11 cellular contexts compared by ENCODE assay signal in the genomic region with DNA sequence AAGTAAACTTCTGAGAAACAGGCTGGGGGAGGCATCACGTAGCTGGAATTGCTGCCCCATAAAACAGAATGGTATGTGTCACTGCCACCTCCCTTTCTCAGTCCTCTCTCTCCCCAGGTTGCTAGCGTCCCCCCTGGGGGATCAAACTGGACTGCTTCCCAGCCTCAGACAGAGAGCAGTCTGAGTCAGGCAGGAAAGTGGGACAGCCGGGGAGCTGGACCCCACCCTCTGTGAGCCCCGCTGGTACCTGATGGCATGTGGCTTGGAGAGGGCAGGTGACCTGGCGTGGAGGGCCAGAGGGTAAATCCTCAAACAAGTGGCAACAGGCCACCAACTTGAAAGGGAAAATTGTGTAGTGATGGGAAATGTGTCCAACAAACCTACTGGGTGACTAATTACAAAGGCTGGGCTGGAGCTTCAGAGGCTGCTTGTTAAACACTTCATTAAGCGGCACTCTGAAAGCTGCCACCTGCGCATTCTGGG. TPM values are rescaled to one million over a fixed set of nuclear protein-coding genes. Genes with fewer than 3 reads are reported as not detected.
DNase-seq lines count a peak whose midpoint lies in the region; ATAC-seq, FAIRE-seq and TF ChIP-seq lines count a peak whose summit lies in the region.
"Had no signal": no experiment of that assay in that cellular context is flagged by ENCODE, and none has a peak within 500 bp of the region (broad histone marks: within the 10 kb centered on the region; RNA-seq: fewer than 3 reads in every experiment).

No MANE protein-coding gene starts in this region.

- peaks cover 17% of the 10 kb centered on the region for H3K79me2 ChIP-seq in keratinocyte (ENCODE audit: control insufficient read depth, insufficient read depth, low read length)

- peaks cover 64% of the 10 kb centered on the region for H3K4me1 ChIP-seq in keratinocyte (ENCODE audit: control insufficient read depth, extremely low read depth, insufficient read depth, low read length)
- peaks cover 4 to 36% (median 17%) of the 10 kb centered on the region in 4 donors for H3K4me1 ChIP-seq in transverse colon

- no peak for DNase-seq in activated T-cell treated with anti-CD3 and anti-CD28 coated beads, Interleukin-2, amount 50 U/mL, for 24 hours
- no peak for DNase-seq in activated T-cell treated with anti-CD3 and anti-CD28 coated beads, Interleukin-2, amount 50 U/mL, for 48 hours
- DNase-seq in T1000 (lab: John Stamatoyannopoulos, UW) (peak; percentile 63), keratinocyte (ENCODE audit: low read depth, low spot score) (no peak), transverse colon (no peak), islet precursor cell (no peak), NCI-H2107 (lab: John Stamatoyannopoulos, UW) (no peak)
- no peak for DNase-seq in activated CD8-positive, alpha-beta memory T cell treated with anti-CD3 and anti-CD28 coated beads, Interleukin-2, amount 10 ng/mL, durations not matched to agents 7 days and 5 days
- DNase-seq: cerebellar nuclear complex, NCI-H524 treated with DMSO at 0.1 percent for 48 hours had no signal

- H3K36me3 Mint-ChIP-seq in activated T-cell treated with anti-CD3 and anti-CD28 coated beads, Interleukin-2, amount 50 U/mL, for 24 hours (ENCODE audit: low read depth): peaks cover 17% of the 10 kb centered on the region
- no peaks in the 10 kb centered on the region for H3K36me3 Mint-ChIP-seq in activated CD8-positive, alpha-beta memory T cell treated with anti-CD3 and anti-CD28 coated beads, Interleukin-2, amount 10 ng/mL, durations not matched to agents 7 days and 5 days

- H3K36me3 ChIP-seq in keratinocyte (ENCODE audit: control insufficient read depth in 2 of 2, extremely low read depth in 1 of 2, insufficient read depth in 2 of 2, low read length in 2 of 2) (peaks cover 1 to 5% of the 10 kb centered on the region in 2 experiments), transverse colon (no peaks in the 10 kb centered on the region)

- in situ Hi-C loops in transverse colon (cut with MboI; ENCODE audit: low pct_ligation_motif_present in 1 of 4, low pct_unique_long_range_greater_than_20kb in 1 of 4, low sequenced_read_pairs in 3 of 4): loop anchor here in 1 of 4 donors (5.0 kb wide), 1 partner anchor 50 kb away; no protein-coding TSS in a partner anchor

- peaks cover 30% of the 10 kb centered on the region for H3K4me1 Mint-ChIP-seq in activated T-cell treated with anti-CD3 and anti-CD28 coated beads, Interleukin-2, amount 50 U/mL, for 24 hours (ENCODE audit: low read depth)
- peaks cover 29% of the 10 kb centered on the region for H3K4me1 Mint-ChIP-seq in activated CD8-positive, alpha-beta memory T cell treated with anti-CD3 and anti-CD28 coated beads, Interleukin-2, amount 10 ng/mL, durations not matched to agents 7 days and 5 days

- H4K20me1 ChIP-seq in keratinocyte (ENCODE audit: control insufficient read depth, extremely low read depth, insufficient read depth, low read length): peaks cover 4% of the 10 kb centered on the region

- no peaks in the 10 kb centered on the region for H3K9me3 Mint-ChIP-seq in activated T-cell treated with anti-CD3 and anti-CD28 coated beads, Interleukin-2, amount 50 U/mL, for 24 hours
- H3K9me3 Mint-ChIP-seq in activated CD8-positive, alpha-beta memory T cell treated with anti-CD3 and anti-CD28 coated beads, Interleukin-2, amount 10 ng/mL, durations not matched to agents 7 days and 5 days (ENCODE audit: low read depth): no peaks in the 10 kb centered on the region

- H2AFZ ChIP-seq in keratinocyte (ENCODE audit: control insufficient read depth, low read length): no peak overlapping the region

- peak overlapping the region; percentile 99 for H3K9ac ChIP-seq in keratinocyte (ENCODE audit: control insufficient read depth, extremely low read depth, insufficient read depth, low read length)

- H3K27ac Mint-ChIP-seq in activated T-cell treated with anti-CD3 and anti-CD28 coated beads, Interleukin-2, amount 50 U/mL, for 24 hours: peak overlapping the region; percentile 53
- no peak overlapping the region for H3K27ac Mint-ChIP-seq in activated CD8-positive, alpha-beta memory T cell treated with anti-CD3 and anti-CD28 coated beads, Interleukin-2, amount 10 ng/mL, durations not matched to agents 7 days and 5 days

- CTCF ChIA-PET in activated CD8-positive, alpha-beta memory T cell treated with anti-CD3 and anti-CD28 coated beads, Interleukin-2, amount 10 ng/mL, durations not matched to agents 7 days and 5 days (lab: Charles Lee): interaction anchor here (0.6 to 1.2 kb wide), 6 partner anchors 9 to 216 kb away, joined by 3 to 5 read pairs (median 4); no protein-coding TSS in a partner anchor

- intact Hi-C loops in transverse colon (cut with DNase I; ENCODE audit: low total_unique reads): loop anchor here (10.0 kb wide), 1 partner anchor 137 kb away; no protein-coding TSS in a partner anchor

- H3K4me2 ChIP-seq in keratinocyte (ENCODE audit: control insufficient read depth, extremely low read depth, insufficient read depth, low read depth, low read length): peak overlapping the region; percentile 99

- H3K4me3 Mint-ChIP-seq in activated T-cell treated with anti-CD3 and anti-CD28 coated beads, Interleukin-2, amount 50 U/mL, for 24 hours: no peak overlapping the region
- H3K4me3 Mint-ChIP-seq in activated CD8-positive, alpha-beta memory T cell treated with anti-CD3 and anti-CD28 coated beads, Interleukin-2, amount 10 ng/mL, durations not matched to agents 7 days and 5 days: no peak overlapping the region

- H3K27ac ChIP-seq in keratinocyte (ENCODE audit: control insufficient read depth, insufficient read depth, low read length) (peak overlapping the region; percentile 100), transverse colon (peak overlapping the region; percentile 51 to 98 (median 63))

- peak; percentile 80 for FAIRE-seq in keratinocyte (lab: Jason Lieb, UNC)

- TF ChIP-seq CTCF in keratinocyte (optimal IDR thresholded peaks at IDR 0.05 in 1 of 3, IDR thresholded peaks at IDR 0.05 in 1 of 3, conservative IDR thresholded peaks at IDR 0.05 in 1 of 3; ENCODE audit: extremely low read depth in 1 of 3, insufficient read depth in 2 of 3, low read length in 3 of 3): no peak
- no peak for TF ChIP-seq CTCF in transverse colon (IDR thresholded peaks at IDR 0.05)

- H3K4me3 ChIP-seq in keratinocyte (ENCODE audit: control insufficient read depth in 2 of 3, extremely low read depth in 1 of 3, insufficient read depth in 2 of 3, low read depth in 1 of 3, low read length in 3 of 3): peak overlapping the region in 2 of 3 experiments; percentile 62 to 70
- H3K4me3 ChIP-seq in transverse colon: no peak overlapping the region
- H3K4me3 ChIP-seq: tibial nerve had no signal

- WGBS in transverse colon (ENCODE audit: low coverage in 1 of 2), 2 donors: 82 to 88% methylated on average over 4 to 7 of the region's 7 CpGs

- no peak for TF ChIP-seq EP300 in transverse colon (IDR thresholded peaks at IDR 0.05; ENCODE audit: low read depth)

- no peaks in the 10 kb centered on the region for H3K9me1 ChIP-seq in keratinocyte (ENCODE audit: control insufficient read depth, extremely low read depth, insufficient read depth, low read length)

- ATAC-seq in activated CD8-positive, alpha-beta memory T cell treated with anti-CD3 and anti-CD28 coated beads, Interleukin-2, amount 10 ng/mL, durations not matched to agents 7 days and 5 days: no peak

- H3K27me3 ChIP-seq in keratinocyte (ENCODE audit: control insufficient read depth, extremely low read depth, insufficient read depth, low read length): no peaks in the 10 kb centered on the region
- H3K27me3 ChIP-seq in transverse colon: no peaks in the 10 kb centered on the region
- H3K27me3 ChIP-seq: tibial nerve had no signal

- dilution Hi-C loops in keratinocyte (cut with MboI; ENCODE audit: extremely low pct_ligation_motif_present, low sequenced_read_pairs): no loop called here

- H3K27me3 Mint-ChIP-seq in activated T-cell treated with anti-CD3 and anti-CD28 coated beads, Interleukin-2, amount 50 U/mL, for 24 hours: no peaks in the 10 kb centered on the region
- no peaks in the 10 kb centered on the region for H3K27me3 Mint-ChIP-seq in activated CD8-positive, alpha-beta memory T cell treated with anti-CD3 and anti-CD28 coated beads, Interleukin-2, amount 10 ng/mL, durations not matched to agents 7 days and 5 days

- H3K9me3 ChIP-seq in keratinocyte (ENCODE audit: control insufficient read depth, low read depth, low read length) (peaks cover 2% of the 10 kb centered on the region), transverse colon (no peaks in the 10 kb centered on the region)
- H3K9me3 ChIP-seq: tibial nerve had no signal

- TF ChIP-seq POLR2A in transverse colon (IDR thresholded peaks at IDR 0.05): no peak

RNA-seq across cellular contexts. Expression of a gene that starts 1.0 kb away (rescaled TPM):
- 1,394 to 2,602 TPM (median 2,333 TPM) in 3 replicates for polyA plus RNA-seq in keratinocyte
- 775 TPM for polyA plus RNA-seq in keratinocyte (2011; ENCODE audit: low read depth)
- polyA plus RNA-seq in keratinocyte (2011; cell fraction: cytosol; rRNA removed): 1,484 and 3,345 TPM in 2 replicates
- polyA plus RNA-seq in keratinocyte (2011; cell fraction: nucleus; rRNA removed): 1,730 and 2,605 TPM in 2 replicates
- 3,203 and 3,341 TPM in 2 replicates for polyA plus RNA-seq in keratinocyte (2012; ENCODE audit: low replicate concordance)
- polyA minus RNA-seq in keratinocyte: 637 to 2,055 TPM (median 889 TPM) in 3 replicates
- polyA minus RNA-seq in keratinocyte (2011; cell fraction: cytosol; rRNA and poly(A)+ RNA removed): 1,532 TPM
- polyA minus RNA-seq in keratinocyte (2011; cell fraction: nucleus; rRNA and poly(A)+ RNA removed): 888 and 889 TPM in 2 replicates
- total RNA-seq in transverse colon: 100 to 1,000 TPM in 3 of 4 donors, 10 to 100 TPM in 1; 50.2 to 197 (median 163) TPM
- total RNA-seq in activated CD8-positive, alpha-beta memory T cell treated with anti-CD3 and anti-CD28 coated beads, Interleukin-2, amount 10 ng/mL, durations not matched to agents 7 days and 5 days: under 1 TPM in 1 of 2 experiments, not detected in 1; 0.73 TPM
- total RNA-seq: tibial nerve had no signal

RNA-seq across cellular contexts. Expression of a gene that starts 28.2 kb away (rescaled TPM):
- 31.9 to 43.7 TPM (median 37.2 TPM) in 3 replicates for polyA plus RNA-seq in keratinocyte
- 8.2 TPM for polyA plus RNA-seq in keratinocyte (2011; ENCODE audit: low read depth)
- polyA plus RNA-seq in keratinocyte (2011; cell fraction: cytosol; rRNA removed): 31.2 and 33.2 TPM in 2 replicates
- 29.8 and 42.6 TPM in 2 replicates for polyA plus RNA-seq in keratinocyte (2011; cell fraction: nucleus; rRNA removed)
- 15.2 and 33.1 TPM in 2 replicates for polyA plus RNA-seq in keratinocyte (2012; ENCODE audit: low replicate concordance)
- 32.8 to 56.8 TPM (median 45.6 TPM) in 3 replicates for polyA minus RNA-seq in keratinocyte
- 17.3 TPM for polyA minus RNA-seq in keratinocyte (2011; cell fraction: cytosol; rRNA and poly(A)+ RNA removed)
- polyA minus RNA-seq in keratinocyte (2011; cell fraction: nucleus; rRNA and poly(A)+ RNA removed): 19.7 and 26.1 TPM in 2 replicates
- 10 to 100 TPM; 14.7 to 75.2 (median 28.7) TPM for total RNA-seq in transverse colon
- total RNA-seq in activated CD8-positive, alpha-beta memory T cell treated with anti-CD3 and anti-CD28 coated beads, Interleukin-2, amount 10 ng/mL, durations not matched to agents 7 days and 5 days: 10 to 100 TPM; 32.9 to 41.1 TPM

RNA-seq across cellular contexts. Expression of a gene that starts 35.4 kb away (rescaled TPM):
- polyA plus RNA-seq in keratinocyte: 18.1 to 32.0 TPM (median 22.6 TPM) in 3 replicates
- 14.0 TPM for polyA plus RNA-seq in keratinocyte (2011; ENCODE audit: low read depth)
- 22.3 and 28.7 TPM in 2 replicates for polyA plus RNA-seq in keratinocyte (2011; cell fraction: cytosol; rRNA removed)
- 27.8 and 32.9 TPM in 2 replicates for polyA plus RNA-seq in keratinocyte (2011; cell fraction: nucleus; rRNA removed)
- 16.3 and 18.4 TPM in 2 replicates for polyA plus RNA-seq in keratinocyte (2012; ENCODE audit: low replicate concordance)
- polyA minus RNA-seq in keratinocyte: 21.5 to 62.9 TPM (median 45.1 TPM) in 3 replicates
- 14.4 TPM for polyA minus RNA-seq in keratinocyte (2011; cell fraction: cytosol; rRNA and poly(A)+ RNA removed)
- 11.0 and 11.9 TPM in 2 replicates for polyA minus RNA-seq in keratinocyte (2011; cell fraction: nucleus; rRNA and poly(A)+ RNA removed)
- 10 to 100 TPM in 3 of 4 donors, 1 to 10 TPM in 1; 4.4 to 37.3 (median 28.0) TPM for total RNA-seq in transverse colon
- 10 to 100 TPM; 53.1 to 54.9 TPM for total RNA-seq in activated CD8-positive, alpha-beta memory T cell treated with anti-CD3 and anti-CD28 coated beads, Interleukin-2, amount 10 ng/mL, durations not matched to agents 7 days and 5 days

RNA-seq across cellular contexts. Expression of a gene that starts 38.3 kb away (rescaled TPM):
- 5.7 to 7.3 TPM (median 7.1 TPM) in 3 replicates for polyA plus RNA-seq in keratinocyte
- polyA plus RNA-seq in keratinocyte (2011; ENCODE audit: low read depth): 6.3 TPM
- 5.1 and 7.5 TPM in 2 replicates for polyA plus RNA-seq in keratinocyte (2011; cell fraction: cytosol; rRNA removed)
- 12.7 and 12.8 TPM in 2 replicates for polyA plus RNA-seq in keratinocyte (2011; cell fraction: nucleus; rRNA removed)
- 6.6 and 9.6 TPM in 2 replicates for polyA plus RNA-seq in keratinocyte (2012; ENCODE audit: low replicate concordance)
- 4.5 to 7.8 TPM (median 5.2 TPM) in 3 replicates for polyA minus RNA-seq in keratinocyte
- 5.9 TPM for polyA minus RNA-seq in keratinocyte (2011; cell fraction: cytosol; rRNA and poly(A)+ RNA removed)
- polyA minus RNA-seq in keratinocyte (2011; cell fraction: nucleus; rRNA and poly(A)+ RNA removed): 5.4 and 7.7 TPM in 2 replicates
- 10 to 100 TPM in 2 of 4 donors, 1 to 10 TPM in 2; 3.2 to 35.9 (median 10.7) TPM for total RNA-seq in transverse colon
- 10 to 100 TPM; 15.0 to 17.0 TPM for total RNA-seq in activated CD8-positive, alpha-beta memory T cell treated with anti-CD3 and anti-CD28 coated beads, Interleukin-2, amount 10 ng/mL, durations not matched to agents 7 days and 5 days

RNA-seq across cellular contexts. Expression of a gene that starts 51.8 kb away (rescaled TPM):
- not detected in 3 replicates for polyA plus RNA-seq in keratinocyte
- polyA plus RNA-seq in keratinocyte (2011; ENCODE audit: low read depth): not detected
- not detected in 2 replicates for polyA plus RNA-seq in keratinocyte (2011; cell fraction: cytosol; rRNA removed)
- polyA plus RNA-seq in keratinocyte (2011; cell fraction: nucleus; rRNA removed): not detected in 2 replicates
- not detected in 2 replicates for polyA plus RNA-seq in keratinocyte (2012; ENCODE audit: low replicate concordance)
- polyA minus RNA-seq in keratinocyte: not detected in 3 replicates
- polyA minus RNA-seq in keratinocyte (2011; cell fraction: cytosol; rRNA and poly(A)+ RNA removed): not detected
- polyA minus RNA-seq in keratinocyte (2011; cell fraction: nucleus; rRNA and poly(A)+ RNA removed): not detected in 2 replicates
- 1 to 10 TPM in 1 of 4 donors, under 1 TPM in 1, not detected in 2; 0.95 to 2.7 TPM for total RNA-seq in transverse colon
- total RNA-seq in activated CD8-positive, alpha-beta memory T cell treated with anti-CD3 and anti-CD28 coated beads, Interleukin-2, amount 10 ng/mL, durations not matched to agents 7 days and 5 days: not detected
- total RNA-seq: tibial nerve had no signal

Comparison
In these comparisons a context has a peak if more than half of its experiments do, and no peak if none do; other contexts are left out.
1. H3K4me3 ChIP-seq: peak in keratinocyte (2 of 3); none in transverse colon (0 of 4).
2. RNA of a gene that starts 1.0 kb away (total RNA-seq): 50.2 to 197 TPM in transverse colon; 0.73 TPM in activated CD8-positive, alpha-beta memory T cell treated with anti-CD3 and anti-CD28 coated beads, Interleukin-2, amount 10 ng/mL, durations not matched to agents 7 days and 5 days; every median in the first group is over 10 times any median in the second.